ENCODE assay signal across 1 cellular context in genomic region chr2:234444888-234445287, GRCh38.
TF ChIP-seq lines count a peak whose summit lies in the region.

No MANE protein-coding gene starts in this region.

TF ChIP-seq in GM12878, 131 proteins besides CTCF, POLR2A, EP300 and RAD21 (continued from another document):
- TF ChIP-seq, protein P1, sequence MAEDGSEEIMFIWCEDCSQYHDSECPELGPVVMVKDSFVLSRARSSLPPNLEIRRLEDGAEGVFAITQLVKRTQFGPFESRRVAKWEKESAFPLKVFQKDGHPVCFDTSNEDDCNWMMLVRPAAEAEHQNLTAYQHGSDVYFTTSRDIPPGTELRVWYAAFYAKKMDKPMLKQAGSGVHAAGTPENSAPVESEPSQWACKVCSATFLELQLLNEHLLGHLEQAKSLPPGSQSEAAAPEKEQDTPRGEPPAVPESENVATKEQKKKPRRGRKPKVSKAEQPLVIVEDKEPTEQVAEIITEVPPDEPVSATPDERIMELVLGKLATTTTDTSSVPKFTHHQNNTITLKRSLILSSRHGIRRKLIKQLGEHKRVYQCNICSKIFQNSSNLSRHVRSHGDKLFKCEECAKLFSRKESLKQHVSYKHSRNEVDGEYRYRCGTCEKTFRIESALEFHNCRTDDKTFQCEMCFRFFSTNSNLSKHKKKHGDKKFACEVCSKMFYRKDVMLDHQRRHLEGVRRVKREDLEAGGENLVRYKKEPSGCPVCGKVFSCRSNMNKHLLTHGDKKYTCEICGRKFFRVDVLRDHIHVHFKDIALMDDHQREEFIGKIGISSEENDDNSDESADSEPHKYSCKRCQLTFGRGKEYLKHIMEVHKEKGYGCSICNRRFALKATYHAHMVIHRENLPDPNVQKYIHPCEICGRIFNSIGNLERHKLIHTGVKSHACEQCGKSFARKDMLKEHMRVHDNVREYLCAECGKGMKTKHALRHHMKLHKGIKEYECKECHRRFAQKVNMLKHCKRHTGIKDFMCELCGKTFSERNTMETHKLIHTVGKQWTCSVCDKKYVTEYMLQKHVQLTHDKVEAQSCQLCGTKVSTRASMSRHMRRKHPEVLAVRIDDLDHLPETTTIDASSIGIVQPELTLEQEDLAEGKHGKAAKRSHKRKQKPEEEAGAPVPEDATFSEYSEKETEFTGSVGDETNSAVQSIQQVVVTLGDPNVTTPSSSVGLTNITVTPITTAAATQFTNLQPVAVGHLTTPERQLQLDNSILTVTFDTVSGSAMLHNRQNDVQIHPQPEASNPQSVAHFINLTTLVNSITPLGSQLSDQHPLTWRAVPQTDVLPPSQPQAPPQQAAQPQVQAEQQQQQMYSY (CRISPR knock-in tag; IDR thresholded peaks at IDR 0.05), result no peak
- TF ChIP-seq RB1 (IDR thresholded peaks at IDR 0.05; ENCODE audit: borderline replicate concordance) (no peak), PBX3 (IDR thresholded peaks at IDR 0.05; ENCODE audit: insufficient replicate concordance, low read depth, low read length) (no peak)
